Comparison of ENCODE assay signal across 1 cellular context in genomic region chr9:2041736-2042135, GRCh38.
TF ChIP-seq lines count a peak whose summit lies in the region.

No MANE protein-coding gene starts in this region.

TF ChIP-seq in GM12878, 131 proteins besides CTCF, POLR2A, EP300 and RAD21 (continued from another document):
- no peak for TF ChIP-seq MTA3 (IDR thresholded peaks at IDR 0.05; ENCODE audit: borderline replicate concordance, low read length)
- no peak for TF ChIP-seq CREB1 (IDR thresholded peaks at IDR 0.05; ENCODE audit: low read depth)
TF ChIP-seq in GM12878: peak in this region for 0.
